8 cellular contexts compared by ENCODE assay signal in genomic region chr2:86621290-86621943, GRCh38. TPM values are rescaled to one million over a fixed set of nuclear protein-coding genes. Genes with fewer than 3 reads are reported as not detected.
DNase-seq lines count a peak whose midpoint lies in the region; ATAC-seq and TF ChIP-seq lines count a peak whose summit lies in the region.

No MANE protein-coding gene starts in this region.

- H3K27me3 ChIP-seq in CD4-positive, CD25-positive, alpha-beta regulatory T cell (ENCODE audit: control insufficient read depth, insufficient read depth, low read length) = no peaks in the 10 kb centered on the region
- no peaks in the 10 kb centered on the region for H3K27me3 ChIP-seq in breast epithelium

- H3K27ac Mint-ChIP-seq in CD4-positive, CD25-positive, alpha-beta regulatory T cell = peak overlapping the region; percentile 1 to 91 (median 38)
- peak overlapping the region; percentile 70 to 87 (median 74) for H3K27ac Mint-ChIP-seq in nephron

- DNase-seq in CD4-positive, CD25-positive, alpha-beta regulatory T cell = peak in 1 of 3 donors; percentile 33
- DNase-seq in Kasumi-1 (lab: John Stamatoyannopoulos, UW) = peak; percentile 30 to 47
- no peak for DNase-seq in breast epithelium (ENCODE audit: low spot score in 2 of 2)
- no peak for DNase-seq in NCI-H1930 (lab: John Stamatoyannopoulos, UW)
- no peak for DNase-seq in stimulated activated CD4-positive, alpha-beta T cell treated with anti-CD3 and anti-CD28 coated beads, Interleukin-4, amount 100 ng/mL, for 24 hours
- no peak for DNase-seq in NCI-H2107 (lab: John Stamatoyannopoulos, UW)
- DNase-seq in GM20000 (ENCODE audit: low spot score) = no peak

- ATAC-seq in CD4-positive, CD25-positive, alpha-beta regulatory T cell (ENCODE audit: low read depth in 2 of 2) = no peak

- peaks cover 31% of the 10 kb centered on the region for H3K4me1 ChIP-seq in CD4-positive, CD25-positive, alpha-beta regulatory T cell (ENCODE audit: control insufficient read depth, insufficient read depth, low read length, poor library complexity, severe bottlenecking)
- peaks cover 0 to 7% of the 10 kb centered on the region in 2 donors for H3K4me1 ChIP-seq in breast epithelium

- peaks cover 24% of the 10 kb centered on the region for H3K36me3 Mint-ChIP-seq in CD4-positive, CD25-positive, alpha-beta regulatory T cell
- H3K36me3 Mint-ChIP-seq in nephron (ENCODE audit: low read depth) = peaks cover 34% of the 10 kb centered on the region

- peak overlapping the region; percentile 94 to 97 (median 96) for H3K4me3 Mint-ChIP-seq in CD4-positive, CD25-positive, alpha-beta regulatory T cell
- peak overlapping the region; percentile 89 to 97 (median 90) for H3K4me3 Mint-ChIP-seq in nephron

- H3K4me3 ChIP-seq in CD4-positive, CD25-positive, alpha-beta regulatory T cell (ENCODE audit: low read depth, low read length) = peak overlapping the region; percentile 95
- H3K4me3 ChIP-seq in breast epithelium = peak overlapping the region; percentile 75 to 92 (median 85)

- intact Hi-C loops in breast epithelium (cut with DNase I; ENCODE audit: low total_unique reads) = no loop called here

- H3K36me3 ChIP-seq in CD4-positive, CD25-positive, alpha-beta regulatory T cell (ENCODE audit: control insufficient read depth, insufficient read depth, low read length) = peaks cover 34% of the 10 kb centered on the region
- H3K36me3 ChIP-seq in breast epithelium = peaks cover 11% of the 10 kb centered on the region

- peaks cover 7% of the 10 kb centered on the region for H3K27me3 Mint-ChIP-seq in CD4-positive, CD25-positive, alpha-beta regulatory T cell
- peaks cover 5% of the 10 kb centered on the region for H3K27me3 Mint-ChIP-seq in nephron (ENCODE audit: low read depth)

- H3K9me3 ChIP-seq in CD4-positive, CD25-positive, alpha-beta regulatory T cell (ENCODE audit: control insufficient read depth in 2 of 2, low read length in 2 of 2) = no peaks in the 10 kb centered on the region
- H3K9me3 ChIP-seq in breast epithelium = no peaks in the 10 kb centered on the region

- H3K9me3 Mint-ChIP-seq in CD4-positive, CD25-positive, alpha-beta regulatory T cell = no peaks in the 10 kb centered on the region
- no peaks in the 10 kb centered on the region for H3K9me3 Mint-ChIP-seq in nephron

- TF ChIP-seq POLR2A in breast epithelium (IDR thresholded peaks at IDR 0.05) = no peak

- peaks cover 40 to 63% (median 52%) of the 10 kb centered on the region in 4 donors for H3K4me1 Mint-ChIP-seq in CD4-positive, CD25-positive, alpha-beta regulatory T cell
- H3K4me1 Mint-ChIP-seq in nephron = peaks cover 40% of the 10 kb centered on the region

- peak in 1 of 3 donors; percentile 10 for TF ChIP-seq CTCF in breast epithelium (IDR thresholded peaks at IDR 0.05)
- TF ChIP-seq CTCF in nephron (IDR thresholded peaks at IDR 0.05; ENCODE audit: unreplicated experiment in 3 of 3) = no peak
- no peak for TF ChIP-seq CTCF in GM20000 (IDR thresholded peaks at IDR 0.05; ENCODE audit: extremely low read depth, missing control alignments)

- peak overlapping the region; percentile 95 for H3K27ac ChIP-seq in CD4-positive, CD25-positive, alpha-beta regulatory T cell (ENCODE audit: insufficient read depth, low read length, poor library complexity, severe bottlenecking)
- H3K27ac ChIP-seq in breast epithelium = peak overlapping the region; percentile 15 to 100

RNA-seq across cellular contexts. Expression of gene RNF103, which starts 2.2 kb away (rescaled TPM):
- total RNA-seq in CD4-positive, CD25-positive, alpha-beta regulatory T cell = 79.3 TPM
- polyA plus RNA-seq in CD4-positive, CD25-positive, alpha-beta regulatory T cell = 1 to 10 TPM; 2.7 to 6.0 (median 3.9) TPM
- 10 to 100 TPM; 35.4 to 60.3 (median 37.4) TPM for total RNA-seq in breast epithelium

RNA-seq across cellular contexts. Expression of gene CHMP3, which starts 58.2 kb away (rescaled TPM):
- total RNA-seq in CD4-positive, CD25-positive, alpha-beta regulatory T cell = 75.5 TPM
- 10 to 100 TPM; 67.5 to 85.2 (median 81.3) TPM for polyA plus RNA-seq in CD4-positive, CD25-positive, alpha-beta regulatory T cell
- total RNA-seq in breast epithelium = 100 to 1,000 TPM in 1 of 3 donors, 10 to 100 TPM in 2; 77.7 to 202 (median 97.3) TPM

Comparison
In these comparisons a context has a peak if more than half of its experiments do, and no peak if none do; other contexts are left out.
1. DNase-seq: peak in Kasumi-1 (2 of 2); none in breast epithelium (0 of 2), NCI-H1930 (0 of 2), stimulated activated CD4-positive, alpha-beta T cell treated with anti-CD3 and anti-CD28 coated beads, Interleukin-4, amount 100 ng/mL, for 24 hours (single experiment), NCI-H2107 (single experiment) and GM20000 (single experiment).